ENCODE assay signal across 13 cellular contexts in the genomic region with DNA sequence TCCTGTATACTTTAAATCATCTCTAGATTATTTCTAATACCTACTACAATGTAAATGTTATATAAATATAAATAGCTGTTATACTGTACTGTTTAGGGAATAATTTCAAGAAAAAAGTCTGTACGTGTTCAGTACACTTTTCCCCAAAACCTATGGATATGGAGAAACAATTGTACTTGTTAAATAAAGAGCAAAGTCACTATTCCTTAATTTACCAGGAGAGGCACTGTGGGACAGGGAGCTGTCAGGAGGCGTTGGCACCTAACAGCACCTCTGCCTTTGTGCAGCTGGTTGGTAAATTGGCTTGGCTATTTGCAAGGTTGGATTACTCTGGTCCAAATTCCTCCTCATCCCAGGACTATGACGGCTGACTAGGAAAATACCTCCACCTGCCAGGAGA. TPM values are rescaled to one million over a fixed set of nuclear protein-coding genes. Genes with fewer than 3 reads are reported as not detected.
DNase-seq lines count a peak whose midpoint lies in the region; ATAC-seq and TF ChIP-seq lines count a peak whose summit lies in the region.
"Had no signal": no experiment of that assay in that cellular context is flagged by ENCODE, and none has a peak within 500 bp of the region (broad histone marks: within the 10 kb centered on the region; RNA-seq: fewer than 3 reads in every experiment).

No MANE protein-coding gene starts in this region.

- no peak overlapping the region for H3K4me3 ChIP-seq in AG09309 (ENCODE audit: control insufficient read depth, low read depth, low read length)
- H3K4me3 ChIP-seq in foreskin fibroblast (ENCODE audit: low read depth in 1 of 2, low read length in 2 of 2), result no peak overlapping the region
- H3K4me3 ChIP-seq in tibial nerve, result no peak overlapping the region
- H3K4me3 ChIP-seq: tibial artery had no signal

- peaks cover 0 to 19% of the 10 kb centered on the region in 2 donors for H3K27me3 ChIP-seq in tibial nerve

- H3K9me3 ChIP-seq in tibial nerve, result no peaks in the 10 kb centered on the region
- H3K9me3 ChIP-seq: tibial artery had no signal

- no peak for TF ChIP-seq POLR2A in tibial nerve (IDR thresholded peaks at IDR 0.05)

- H3K4me1 ChIP-seq in tibial nerve, result no peaks in the 10 kb centered on the region
- H3K4me1 ChIP-seq: tibial artery had no signal

- 56 to 63% methylated on average over 3 of the region's 3 CpGs for WGBS in tibial nerve, 2 donors

- no peak for TF ChIP-seq EP300 in tibial nerve (IDR thresholded peaks at IDR 0.05)

- DNase-seq in AG09309 (ENCODE audit: low read depth), result no peak
- peak; percentile 11 for DNase-seq in HCEC 1CT
- peak; percentile 20 for DNase-seq in RPMI8226
- DNase-seq in foreskin fibroblast, result peak in 1 of 2 donors; percentile 18
- no peak for DNase-seq in NOMO-1 treated with DMSO at 0.1 percent for 48 hours (lab: John Stamatoyannopoulos, UW; ENCODE audit: unreplicated experiment)
- DNase-seq in tibial nerve (ENCODE audit: low spot score in 2 of 2), result no peak
- no peak for DNase-seq in activated T-cell treated with anti-CD3 and anti-CD28 coated beads for 4 hours
- DNase-seq: COR-L47, occipital lobe, T-helper 9 cell, tibial artery had no signal

- H3K36me3 ChIP-seq in tibial nerve, result no peaks in the 10 kb centered on the region
- H3K36me3 ChIP-seq: tibial artery had no signal

- no peak for ATAC-seq in HG02588 (IDR thresholded peaks at IDR 0.05; ENCODE audit: unreplicated experiment)
- ATAC-seq: activated T-helper 17 cell treated with anti-CD3 and anti-CD28 coated beads, Interleukin-2, amount 50 U/mL, for 72 hours had no signal

- TF ChIP-seq CTCF in AG09309 (IDR thresholded peaks at IDR 0.05; ENCODE audit: control insufficient read depth, insufficient read depth, low read depth, low read length, missing control alignments) (peak; percentile 22), foreskin fibroblast (IDR thresholded peaks at IDR 0.05; ENCODE audit: low read depth, low read length) (peak; percentile 3), tibial nerve (IDR thresholded peaks at IDR 0.05) (no peak)

- H3K27ac ChIP-seq in tibial nerve, result no peak overlapping the region
- H3K27ac ChIP-seq: tibial artery had no signal

RNA-seq across cellular contexts. Expression of gene CRHR1, which starts 28.0 kb away (rescaled TPM):
- total RNA-seq in tibial nerve, result not detected

RNA-seq across cellular contexts. Expression of gene SPPL2C, which starts 32.6 kb away (rescaled TPM):
- not detected for total RNA-seq in tibial nerve
- total RNA-seq: activated T-helper 17 cell treated with anti-CD3 and anti-CD28 coated beads, Interleukin-2, amount 50 U/mL, for 72 hours; occipital lobe had no signal

Comparison
In these comparisons a context has a peak if more than half of its experiments do, and no peak if none do; other contexts are left out.
1. DNase-seq: peak in HCEC 1CT (single experiment) and RPMI8226 (single experiment); none in AG09309 (single experiment), NOMO-1 treated with DMSO at 0.1 percent for 48 hours (single experiment), tibial nerve (0 of 2) and activated T-cell treated with anti-CD3 and anti-CD28 coated beads for 4 hours (single experiment).
2. CTCF ChIP-seq: peak in AG09309 (single experiment) and foreskin fibroblast (single experiment); none in tibial nerve (0 of 5).